ENCODE assay signal across 9 cellular contexts in the genomic region with DNA sequence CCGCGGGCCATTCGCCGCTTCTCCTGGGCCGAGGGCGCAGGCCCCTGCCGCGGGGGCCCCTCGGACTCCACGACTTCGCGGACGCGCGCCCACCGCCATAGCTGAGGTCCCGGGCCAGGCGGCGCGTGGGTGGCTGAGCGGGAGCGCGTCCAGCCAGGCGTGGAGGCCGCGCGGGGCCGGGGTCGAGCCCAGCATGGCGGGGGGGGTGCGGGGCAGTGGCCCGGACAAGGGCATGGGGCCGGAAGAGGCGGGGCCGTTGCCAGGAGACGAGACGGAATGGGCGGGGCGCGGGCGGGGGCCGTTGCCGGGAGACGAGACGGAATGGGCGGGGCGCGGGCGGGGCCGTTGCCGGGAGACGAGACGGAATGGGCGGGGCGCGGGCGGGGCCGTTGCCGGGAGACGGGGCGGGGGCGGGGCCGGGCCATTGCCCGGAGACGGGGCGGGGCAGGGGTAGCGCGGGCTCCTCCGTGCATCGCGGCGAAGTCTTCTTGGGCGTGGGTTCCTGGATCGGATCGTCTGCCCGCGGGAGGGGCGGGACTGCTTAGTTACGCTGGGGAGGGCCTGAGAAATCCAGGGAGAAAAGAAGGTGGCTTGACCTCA. TPM values are rescaled to one million over a fixed set of nuclear protein-coding genes. Genes with fewer than 3 reads are reported as not detected.
DNase-seq lines count a peak whose midpoint lies in the region; ATAC-seq, FAIRE-seq and TF ChIP-seq lines count a peak whose summit lies in the region.
"Had no signal": no experiment of that assay in that cellular context is flagged by ENCODE, and none has a peak within 500 bp of the region (broad histone marks: within the 10 kb centered on the region; RNA-seq: fewer than 3 reads in every experiment).

No MANE protein-coding gene starts in this region.

- POLR2A ChIA-PET in OCI-LY7 (lab: Charles Lee): no interaction called here

- H2AFZ ChIP-seq in OCI-LY7 (ENCODE audit: low read length): peak overlapping the region; percentile 74; the same call in 1 of the 2 replicates

- H3K36me3 ChIP-seq in OCI-LY7 (ENCODE audit: insufficient read depth, low read length) (no peaks in the 10 kb centered on the region), mucosa of stomach (ENCODE audit: control insufficient read depth, insufficient read depth, low read length) (no peaks in the 10 kb centered on the region)

- no peaks in the 10 kb centered on the region for H3K27me3 ChIP-seq in mucosa of stomach (ENCODE audit: control insufficient read depth, insufficient read depth, low read length)

- peak overlapping the region; percentile 77 for H3K9ac ChIP-seq in mucosa of stomach (ENCODE audit: low read length)

- no peaks in the 10 kb centered on the region for H3K79me2 ChIP-seq in OCI-LY7 (ENCODE audit: insufficient read depth, low read depth, low read length)

- no peaks in the 10 kb centered on the region for H4K20me1 ChIP-seq in OCI-LY7 (ENCODE audit: insufficient read depth, low read length)

- peak in 13 of 14 donors; percentile 6 to 83 (median 66) for DNase-seq in C1 segment of cervical spinal cord (lab: John Stamatoyannopoulos, UW)
- peak; percentile 93 for DNase-seq in GM19239 (ENCODE audit: insufficient read length, low spot score)
- peak; percentile 84 for DNase-seq in OCI-LY7 (ENCODE audit: low spot score)
- DNase-seq in activated T-cell treated with anti-CD3 and anti-CD28 coated beads, Interleukin-2, amount 50 U/mL, for 1 hour: peak; percentile 88
- DNase-seq in erythroblast (lab: John Stamatoyannopoulos, UW): peak; percentile 90 to 95
- DNase-seq in stimulated activated CD8-positive, alpha-beta memory T cell treated with anti-CD3 and anti-CD28 coated beads, Interleukin-7, amount 100 ng/mL, for 24 hours (ENCODE audit: low read depth): peak; percentile 69

- BruUV-seq in OCI-LY7 (replicated peaks; lab: Mats Ljungman, UMichigan): no TSS peak

- intact Hi-C loops in OCI-LY7 (cut with micrococcal nuclease; ENCODE audit: unreplicated experiment): loop anchor here (5.0 kb wide), 1 partner anchor 45 kb away; the partner anchor contains the start of genes TUBGCP2 and ZNF511

- TF ChIP-seq POLR2A in erythroblast (IDR thresholded peaks at IDR 0.05; ENCODE audit: low read length): no peak

- peak; percentile 68 for FAIRE-seq in GM19239 (lab: Jason Lieb, UNC)

- ATAC-seq in HG03354 (IDR thresholded peaks at IDR 0.05; ENCODE audit: poor library complexity, severe bottlenecking, unreplicated experiment): peak; percentile 48

- CTCF ChIA-PET in OCI-LY7 (lab: Charles Lee; ENCODE audit: unreplicated experiment): no interaction called here

- no peak overlapping the region for H3K27ac ChIP-seq in OCI-LY7 (ENCODE audit: low read depth, low read length, poor library complexity, severe bottlenecking)

- peaks cover 26% of the 10 kb centered on the region for H3K4me1 ChIP-seq in OCI-LY7 (ENCODE audit: insufficient read depth, low read length, poor library complexity, severe bottlenecking)
- peaks cover 69% of the 10 kb centered on the region for H3K4me1 ChIP-seq in mucosa of stomach (ENCODE audit: control insufficient read depth, insufficient read depth, low read length)

- no peaks in the 10 kb centered on the region for H3K9me2 ChIP-seq in OCI-LY7 (ENCODE audit: insufficient read depth, low read length)

- H3K9me3 ChIP-seq in OCI-LY7 (ENCODE audit: low read length) (no peaks in the 10 kb centered on the region), mucosa of stomach (ENCODE audit: control insufficient read depth, low read length) (no peaks in the 10 kb centered on the region)

- no peak for TF ChIP-seq CTCF in OCI-LY7 (conservative IDR thresholded peaks at IDR 0.05; ENCODE audit: low read length)

- H3K4me3 ChIP-seq in OCI-LY7 (ENCODE audit: low read depth, low read length, poor library complexity, severe bottlenecking) (peak overlapping the region; percentile 69), mucosa of stomach (ENCODE audit: low read length) (no peak overlapping the region)

- peak overlapping the region; percentile 97 for H3K4me2 ChIP-seq in OCI-LY7 (ENCODE audit: low read length)

RNA-seq across cellular contexts. Expression of gene ADAM8, which starts 14.8 kb away (rescaled TPM):
- 7.5 and 10.0 TPM in 2 replicates for total RNA-seq in OCI-LY7 (2014; rRNA removed; shearing (Covaris generic))
- 16.3 and 17.6 TPM in 2 replicates for total RNA-seq in OCI-LY7 (2022)

RNA-seq across cellular contexts. Expression of gene VENTX, which starts 24.2 kb away (rescaled TPM):
- total RNA-seq in OCI-LY7 (2014; rRNA removed; shearing (Covaris generic)): not detected in 2 replicates
- total RNA-seq in OCI-LY7 (2022): not detected in 2 replicates
- total RNA-seq: T-helper 2 cell treated with Interferon-gamma antibody and Interleukin-4, amounts not matched to agents 100 ng/mL and 5 ng/mL, for 36 hours had no signal

RNA-seq across cellular contexts. Expression of gene UTF1, which starts 31.8 kb away (rescaled TPM):
- not detected in 2 replicates for total RNA-seq in OCI-LY7 (2014; rRNA removed; shearing (Covaris generic))
- not detected in 2 replicates for total RNA-seq in OCI-LY7 (2022)
- total RNA-seq: T-helper 2 cell treated with Interferon-gamma antibody and Interleukin-4, amounts not matched to agents 100 ng/mL and 5 ng/mL, for 36 hours had no signal

RNA-seq across cellular contexts. Expression of gene TUBGCP2, which starts 46.8 kb away (rescaled TPM):
- total RNA-seq in OCI-LY7 (2014; rRNA removed; shearing (Covaris generic)): 37.8 and 40.5 TPM in 2 replicates
- 53.0 and 56.1 TPM in 2 replicates for total RNA-seq in OCI-LY7 (2022)

RNA-seq across cellular contexts. Expression of gene ZNF511, which starts 46.9 kb away (rescaled TPM):
- 64.7 and 95.0 TPM in 2 replicates for total RNA-seq in OCI-LY7 (2014; rRNA removed; shearing (Covaris generic))
- total RNA-seq in OCI-LY7 (2022): 60.6 and 68.8 TPM in 2 replicates
